Comparison of ENCODE assay signal across 9 cellular contexts in genomic region chr2:102806250-102806837, GRCh38. TPM values are rescaled to one million over a fixed set of nuclear protein-coding genes. Genes with fewer than 3 reads are reported as not detected.
DNase-seq lines count a peak whose midpoint lies in the region; FAIRE-seq and TF ChIP-seq lines count a peak whose summit lies in the region.
"Had no signal": no experiment of that assay in that cellular context is flagged by ENCODE, and none has a peak within 500 bp of the region (broad histone marks: within the 10 kb centered on the region; RNA-seq: fewer than 3 reads in every experiment).

No MANE protein-coding gene starts in this region.

- H2BK12ac ChIP-seq in H9 (ENCODE audit: insufficient read length, low read depth, low read length), result no peak overlapping the region

- H3K4ac ChIP-seq in H9 (ENCODE audit: low read depth, low read length), result no peak overlapping the region

- peaks cover 23 to 30% (median 28%) of the 10 kb centered on the region in 3 experiments for H3K36me3 Mint-ChIP-seq in H9 (ENCODE audit: insufficient read depth in 1 of 3, low read depth in 3 of 3)

- H3K27ac ChIP-seq in H9 (ENCODE audit: insufficient read length, low read depth, low read length) (no peak overlapping the region), MM.1S (ENCODE audit: low read length) (no peak overlapping the region), breast epithelium (no peak overlapping the region), keratinocyte (ENCODE audit: control insufficient read depth, insufficient read depth, low read length) (no peak overlapping the region)

- H3K27me3 ChIP-seq in H9 (ENCODE audit: insufficient read depth, low read length), result no peaks in the 10 kb centered on the region
- H3K27me3 ChIP-seq in MM.1S (replicated peaks; ENCODE audit: insufficient read depth, low read length), result no peaks in the 10 kb centered on the region
- H3K27me3 ChIP-seq in breast epithelium, result no peaks in the 10 kb centered on the region
- no peaks in the 10 kb centered on the region for H3K27me3 ChIP-seq in keratinocyte (ENCODE audit: control insufficient read depth, extremely low read depth, insufficient read depth, low read length)

- no peak overlapping the region for H2AFZ ChIP-seq in H9 (ENCODE audit: low read length)
- H2AFZ ChIP-seq in MM.1S (ENCODE audit: low read length), result no peak overlapping the region
- no peak overlapping the region for H2AFZ ChIP-seq in keratinocyte (ENCODE audit: control insufficient read depth, low read length)

- no peak overlapping the region for H3K4me3 ChIP-seq in MM.1S (ENCODE audit: low read length)
- H3K4me3 ChIP-seq in breast epithelium, result no peak overlapping the region
- H3K4me3 ChIP-seq in keratinocyte (ENCODE audit: control insufficient read depth in 2 of 3, extremely low read depth in 1 of 3, insufficient read depth in 2 of 3, low read depth in 1 of 3, low read length in 3 of 3), result no peak overlapping the region

- H3K27ac Mint-ChIP-seq in H9, result 0 out of 7 replicates have a peak overlapping the region, but pooled peaks of 1 of the 3 experiments have one; percentile 48
- H3K27ac Mint-ChIP-seq: CD8-positive, alpha-beta memory T cell had no signal

- H3K9ac ChIP-seq in H9 (ENCODE audit: extremely low read depth, insufficient read length, low read length) (no peak overlapping the region), MM.1S (ENCODE audit: low read length) (no peak overlapping the region), keratinocyte (ENCODE audit: control insufficient read depth, extremely low read depth, insufficient read depth, low read length) (no peak overlapping the region)

- no CpG with 5 or more reads among the region's 9 CpGs for WGBS in H9 (ENCODE audit: extremely low coverage, insufficient read length, low lambda C conversion rate)

- H3T11ph ChIP-seq in H9 (ENCODE audit: low read length), result no peak overlapping the region

- H3K27me3 Mint-ChIP-seq in H9 (ENCODE audit: low read depth), result peaks cover 3% of the 10 kb centered on the region; the same call in 1 of the 2 replicates
- H3K27me3 Mint-ChIP-seq: CD8-positive, alpha-beta memory T cell had no signal

- H3K4me1 ChIP-seq in H9 (ENCODE audit: insufficient read depth, low read length), result no peaks in the 10 kb centered on the region
- peaks cover 6% of the 10 kb centered on the region; the same call in 1 of the 2 replicates for H3K4me1 ChIP-seq in MM.1S (ENCODE audit: low read length)
- no peaks in the 10 kb centered on the region for H3K4me1 ChIP-seq in breast epithelium
- peaks cover 6% of the 10 kb centered on the region for H3K4me1 ChIP-seq in keratinocyte (ENCODE audit: control insufficient read depth, extremely low read depth, insufficient read depth, low read length)

- H3K9me3 ChIP-seq in H9 (ENCODE audit: control insufficient read depth, low read depth, low read length) (peaks cover 17% of the 10 kb centered on the region), MM.1S (replicated peaks; ENCODE audit: insufficient read depth, low read length) (no peaks in the 10 kb centered on the region), breast epithelium (peaks cover 10 to 18% of the 10 kb centered on the region in 2 donors), keratinocyte (ENCODE audit: control insufficient read depth, low read depth, low read length) (peaks cover 10% of the 10 kb centered on the region)

- intact Hi-C loops in breast epithelium (cut with DNase I; ENCODE audit: low total_unique reads), result loop anchor here (5.0 kb wide), 1 partner anchor 676 kb away; no protein-coding TSS in a partner anchor

- no peak overlapping the region for H2BK15ac ChIP-seq in H9 (ENCODE audit: low read depth, low read length)

- H4K20me1 ChIP-seq in H9 (ENCODE audit: control insufficient read depth, insufficient read depth, insufficient read length), result no peaks in the 10 kb centered on the region
- H4K20me1 ChIP-seq in MM.1S (ENCODE audit: insufficient read depth, low read length), result no peaks in the 10 kb centered on the region
- no peaks in the 10 kb centered on the region for H4K20me1 ChIP-seq in keratinocyte (ENCODE audit: control insufficient read depth, extremely low read depth, insufficient read depth, low read length)

- H3K14ac ChIP-seq in H9 (ENCODE audit: insufficient read depth, low read length), result no peak overlapping the region

- H3K56ac ChIP-seq in H9 (ENCODE audit: insufficient read length, low read depth, low read length), result no peak overlapping the region

- DNase-seq in NCI-H2107 treated with DMSO at 0.1 percent for 48 hours (lab: John Stamatoyannopoulos, UW; ENCODE audit: unreplicated experiment), result peak; percentile 26
- DNase-seq in NCI-H2107 (lab: John Stamatoyannopoulos, UW), result no peak
- peak; percentile 74 for DNase-seq in H9
- DNase-seq in MM.1S, result peak; percentile 18
- DNase-seq in SKM-1 treated with dmso at 0.1 percent for 144 hours (lab: John Stamatoyannopoulos, UW; ENCODE audit: unreplicated experiment), result peak; percentile 54
- peak; percentile 35 to 64 for DNase-seq in breast epithelium (ENCODE audit: low spot score in 2 of 2)
- DNase-seq in keratinocyte (ENCODE audit: low read depth, low spot score), result no peak
- peak; percentile 49 to 62 for DNase-seq in stimulated activated CD4-positive, alpha-beta T cell treated with anti-CD3 and anti-CD28 coated beads, Interleukin-2, amount 100 ng/mL, for 24 hours

- H4K91ac ChIP-seq in H9 (ENCODE audit: insufficient read length, low read depth, low read length), result no peak overlapping the region

- no peaks in the 10 kb centered on the region for H3K23me2 ChIP-seq in H9 (ENCODE audit: insufficient read length, low read depth, low read length, poor library complexity, severe bottlenecking)

- FAIRE-seq in keratinocyte (lab: Jason Lieb, UNC), result peak; percentile 93

- H2BK20ac ChIP-seq in H9 (ENCODE audit: low read depth, low read length, poor library complexity, severe bottlenecking), result no peak overlapping the region

- H4K8ac ChIP-seq in H9 (replicated peaks; ENCODE audit: insufficient read length, low read depth, low read length), result no peak overlapping the region

- H3K79me1 ChIP-seq in H9 (ENCODE audit: insufficient read depth, low read depth, low read length, poor library complexity, severe bottlenecking), result no peaks in the 10 kb centered on the region

- H3K4me1 Mint-ChIP-seq in H9, result no peaks in the 10 kb centered on the region

- no peak overlapping the region for H3K23ac ChIP-seq in H9 (ENCODE audit: insufficient read length, low read depth, low read length)

- TF ChIP-seq POLR2A in breast epithelium (IDR thresholded peaks at IDR 0.05), result no peak

- no peaks in the 10 kb centered on the region for H3K36me3 ChIP-seq in MM.1S (replicated peaks; ENCODE audit: insufficient read depth, low read length)
- no peaks in the 10 kb centered on the region for H3K36me3 ChIP-seq in breast epithelium
- H3K36me3 ChIP-seq in keratinocyte (ENCODE audit: control insufficient read depth in 2 of 2, extremely low read depth in 1 of 2, insufficient read depth in 2 of 2, low read length in 2 of 2), result no peaks in the 10 kb centered on the region

- H4K5ac ChIP-seq in H9 (ENCODE audit: insufficient read length, low read depth, low read length), result no peak overlapping the region

- no peaks in the 10 kb centered on the region for H3K9me2 ChIP-seq in MM.1S (replicated peaks; ENCODE audit: insufficient read depth, low read length)

- no peak overlapping the region for H2BK120ac ChIP-seq in H9 (ENCODE audit: low read depth, low read length, poor library complexity, severe bottlenecking)

- H3K79me2 ChIP-seq in H9 (ENCODE audit: insufficient read depth, low read length), result no peaks in the 10 kb centered on the region
- H3K79me2 ChIP-seq in MM.1S (ENCODE audit: low read length), result no peaks in the 10 kb centered on the region
- H3K79me2 ChIP-seq in keratinocyte (ENCODE audit: control insufficient read depth, insufficient read depth, low read length), result no peaks in the 10 kb centered on the region

- peak; percentile 81 for TF ChIP-seq CTCF in H9 (conservative IDR thresholded peaks at IDR 0.05)
- peak; percentile 83 for TF ChIP-seq CTCF in MM.1S (IDR thresholded peaks at IDR 0.05; ENCODE audit: low read length)
- TF ChIP-seq CTCF in breast epithelium (IDR thresholded peaks at IDR 0.05), result peak in 2 of 3 donors; percentile 38 to 67
- TF ChIP-seq CTCF in keratinocyte (optimal IDR thresholded peaks at IDR 0.05 in 1 of 3, IDR thresholded peaks at IDR 0.05 in 1 of 3, conservative IDR thresholded peaks at IDR 0.05 in 1 of 3; ENCODE audit: extremely low read depth in 1 of 3, insufficient read depth in 2 of 3, low read length in 3 of 3), result peak; percentile 85 to 91 (median 85)

- H3K4me3 Mint-ChIP-seq in H9, result no peak overlapping the region
- H3K4me3 Mint-ChIP-seq: CD8-positive, alpha-beta memory T cell had no signal

- H3F3A ChIP-seq in MM.1S (ENCODE audit: insufficient read depth, low read length), result no peaks in the 10 kb centered on the region

- no peak overlapping the region for H3K18ac ChIP-seq in H9 (ENCODE audit: insufficient read length, low read depth, low read length)

- H3K9me3 Mint-ChIP-seq in H9, result peaks cover 18 to 27% of the 10 kb centered on the region in 2 experiments

- dilution Hi-C loops in keratinocyte (cut with MboI; ENCODE audit: extremely low pct_ligation_motif_present, low sequenced_read_pairs), result no loop called here

- H2AK5ac ChIP-seq in H9 (ENCODE audit: insufficient read length, low read length), result no peak overlapping the region

- no peaks in the 10 kb centered on the region for H3K9me1 ChIP-seq in keratinocyte (ENCODE audit: control insufficient read depth, extremely low read depth, insufficient read depth, low read length)

- H2BK5ac ChIP-seq in H9 (ENCODE audit: insufficient read length, low read length), result no peak overlapping the region

- H3K4me2 ChIP-seq in H9 (ENCODE audit: insufficient read depth, insufficient read length, low read length) (no peak overlapping the region), MM.1S (ENCODE audit: low read depth, low read length) (no peak overlapping the region), keratinocyte (ENCODE audit: control insufficient read depth, extremely low read depth, insufficient read depth, low read depth, low read length) (no peak overlapping the region)

RNA-seq across cellular contexts. Expression of gene TMEM182, which starts 44.5 kb away (rescaled TPM):
- total RNA-seq in H9 (2021), result 3.6 and 3.8 TPM in 2 replicates
- total RNA-seq in breast epithelium, result 1 to 10 TPM; 2.2 to 5.3 (median 3.3) TPM
- 3.4 to 3.6 TPM (median 3.5 TPM) in 3 replicates for polyA plus RNA-seq in keratinocyte
- polyA plus RNA-seq in keratinocyte (2011; ENCODE audit: low read depth), result 1.6 TPM
- 2.1 and 3.9 TPM in 2 replicates for polyA plus RNA-seq in keratinocyte (2011; cell fraction: cytosol; rRNA removed)
- polyA plus RNA-seq in keratinocyte (2011; cell fraction: nucleus; rRNA removed), result 1.5 and 1.9 TPM in 2 replicates
- polyA plus RNA-seq in keratinocyte (2012; ENCODE audit: low replicate concordance), result 5.2 and 5.6 TPM in 2 replicates
- polyA minus RNA-seq in keratinocyte, result 0.82 to 4.2 TPM (median 3.8 TPM) in 3 replicates
- 3.8 TPM for polyA minus RNA-seq in keratinocyte (2011; cell fraction: cytosol; rRNA and poly(A)+ RNA removed)
- polyA minus RNA-seq in keratinocyte (2011; cell fraction: nucleus; rRNA and poly(A)+ RNA removed), result 1.5 and 6.5 TPM in 2 replicates

Comparison
In these comparisons a context has a peak if more than half of its experiments do, and no peak if none do; other contexts are left out.
1. DNase-seq: peak in NCI-H2107 treated with DMSO at 0.1 percent for 48 hours (single experiment), H9 (single experiment), MM.1S (single experiment), SKM-1 treated with dmso at 0.1 percent for 144 hours (single experiment), breast epithelium (2 of 2) and stimulated activated CD4-positive, alpha-beta T cell treated with anti-CD3 and anti-CD28 coated beads, Interleukin-2, amount 100 ng/mL, for 24 hours (2 of 2); none in NCI-H2107 (single experiment) and keratinocyte (single experiment).
2. Peak in every context shown above with its lines, with median percentiles within 50 percentile points of each other: CTCF ChIP-seq.